27 cellular contexts compared by ENCODE assay signal in genomic region chr18:66328280-66328947, GRCh38.
"Had no signal": no experiment of that assay in that cellular context is flagged by ENCODE, and none has a peak within 500 bp of the region (broad histone marks: within the 10 kb centered on the region; RNA-seq: fewer than 3 reads in every experiment).

No MANE protein-coding gene starts in this region.

- H3K4me3 Mint-ChIP-seq: activated CD8-positive, alpha-beta T cell treated with anti-CD3 and anti-CD28 coated beads for 36 hours; activated naive CD8-positive, alpha-beta T cell; activated T-cell treated with anti-CD3 and anti-CD28 coated beads, Interleukin-2, amount 50 U/mL, for 4 hours; activated T-helper 17 cell treated with anti-CD3 and anti-CD28 coated beads, Interleukin-2, amount 50 U/mL, for 72 hours; central memory CD8-positive, alpha-beta T cell; dendritic cell treated with granulocyte-macrophage colony-stimulating factor and Interleukin-4, amounts not matched to agents 40 ng/mL and 50 ng/mL, for 4 days had no signal

- H3K27me3 Mint-ChIP-seq: activated CD8-positive, alpha-beta T cell treated with anti-CD3 and anti-CD28 coated beads for 36 hours; activated naive CD8-positive, alpha-beta T cell; activated T-helper 17 cell treated with anti-CD3 and anti-CD28 coated beads, Interleukin-2, amount 50 U/mL, for 72 hours; central memory CD8-positive, alpha-beta T cell; dendritic cell treated with granulocyte-macrophage colony-stimulating factor and Interleukin-4, amounts not matched to agents 40 ng/mL and 50 ng/mL, for 4 days had no signal

- H3K4me1 ChIP-seq: esophagus squamous epithelium, gastroesophageal sphincter, heart right ventricle had no signal

- H3K4me3 ChIP-seq: coronary artery, dorsolateral prefrontal cortex, esophagus squamous epithelium, gastroesophageal sphincter, heart right ventricle, hepatocyte had no signal

- H3K27ac Mint-ChIP-seq: activated CD8-positive, alpha-beta T cell treated with anti-CD3 and anti-CD28 coated beads for 36 hours; activated naive CD8-positive, alpha-beta T cell; activated T-helper 17 cell treated with anti-CD3 and anti-CD28 coated beads, Interleukin-2, amount 50 U/mL, for 72 hours; dendritic cell treated with granulocyte-macrophage colony-stimulating factor and Interleukin-4, amounts not matched to agents 40 ng/mL and 50 ng/mL, for 4 days had no signal

- DNase-seq: activated CD4-positive, alpha-beta T cell treated with anti-CD3 and anti-CD28 coated beads for 48 hours; activated CD4-positive, alpha-beta T cell treated with anti-CD3 and anti-CD28 coated beads, Interleukin-2, amount 50 U/mL, for 1 hour; activated CD4-positive, alpha-beta T cell treated with anti-CD3 and anti-CD28 coated beads, Interleukin-2, amount 50 U/mL, for 48 hours; activated CD8-positive, alpha-beta memory T cell treated with anti-CD3 and anti-CD28 coated beads for 24 hours; activated CD8-positive, alpha-beta T cell treated with anti-CD3 and anti-CD28 coated beads for 36 hours; activated effector memory CD4-positive, alpha-beta T cell treated with Interleukin-2 at 50 U/mL for 16 hours; activated gamma-delta T cell treated with Interleukin-2 at 50 U/mL for 16 hours; activated naive CD4-positive, alpha-beta T cell treated with anti-CD3 and anti-CD28 coated beads, Interleukin-2, amount 50 U/mL, for 16 hours; activated naive CD4-positive, alpha-beta T cell treated with Interleukin-2 at 50 U/mL for 16 hours; activated T-cell treated with anti-CD3 and anti-CD28 coated beads, Interleukin-2, amount 50 U/mL, for 4 hours; amniotic stem cell; anterior cingulate cortex; brain microvascular endothelial cell; dorsolateral prefrontal cortex; effector memory CD4-positive, alpha-beta T cell; erythroblast; esophagus squamous epithelium; foreskin melanocyte; heart right ventricle; T-helper 2 cell had no signal

- H3K9me3 ChIP-seq: esophagus squamous epithelium, gastroesophageal sphincter, heart right ventricle had no signal

- H3K36me3 Mint-ChIP-seq: activated naive CD8-positive, alpha-beta T cell had no signal

- H3K27ac ChIP-seq: brain microvascular endothelial cell, coronary artery, dorsolateral prefrontal cortex, esophagus squamous epithelium, gastroesophageal sphincter, heart right ventricle, hepatocyte had no signal

- H3K27me3 ChIP-seq: brain microvascular endothelial cell, dorsolateral prefrontal cortex, esophagus squamous epithelium, gastroesophageal sphincter, heart right ventricle, hepatocyte had no signal

- H3K36me3 ChIP-seq: brain microvascular endothelial cell, esophagus squamous epithelium, gastroesophageal sphincter, heart right ventricle had no signal

- H3K4me1 Mint-ChIP-seq: activated T-helper 17 cell treated with anti-CD3 and anti-CD28 coated beads, Interleukin-2, amount 50 U/mL, for 72 hours; central memory CD8-positive, alpha-beta T cell had no signal
